Comparison of ENCODE assay signal across 7 cellular contexts in the genomic region with DNA sequence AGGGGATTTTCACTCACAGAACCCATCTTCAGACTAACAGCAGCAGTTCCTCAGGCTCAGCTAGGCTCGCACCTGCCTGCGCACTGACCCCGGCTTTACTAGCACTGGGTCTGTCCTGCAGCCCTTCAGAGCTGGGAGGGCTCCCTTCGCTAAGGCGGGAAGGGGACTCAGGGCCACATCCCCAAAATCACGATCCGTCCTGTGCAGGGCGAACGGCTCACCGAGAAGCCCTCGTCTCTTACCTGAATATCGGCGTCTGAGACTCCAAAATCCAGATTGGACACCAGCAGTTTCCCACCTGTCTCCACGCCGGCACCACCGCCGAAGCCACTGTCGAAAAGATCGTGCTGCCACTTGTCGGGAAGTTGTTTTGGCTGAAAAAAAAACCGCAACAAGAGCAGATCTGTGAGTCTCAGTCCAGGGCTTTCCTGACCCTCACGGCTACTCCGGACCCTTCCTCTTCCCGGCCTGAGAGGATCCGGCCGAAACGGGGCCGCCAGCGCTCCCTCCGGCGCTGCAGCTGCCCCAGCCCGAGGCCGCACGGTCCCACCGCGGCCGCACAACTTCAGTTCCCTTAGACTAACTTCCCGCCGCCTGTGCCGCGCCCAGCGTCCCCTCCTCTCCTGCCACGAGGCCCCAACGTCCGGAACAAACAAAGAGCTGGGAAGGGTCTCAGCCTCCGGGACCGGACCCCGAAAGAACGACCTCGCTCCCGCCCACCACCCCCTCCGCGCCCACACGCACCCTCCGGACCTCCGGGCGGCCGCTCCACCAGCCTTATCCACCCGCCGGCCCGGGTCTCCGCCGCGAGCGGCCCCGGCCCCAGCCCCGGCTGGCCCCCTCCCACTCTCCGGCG. TPM values are rescaled to one million over a fixed set of nuclear protein-coding genes. Genes with fewer than 3 reads are reported as not detected.
A peak's percentile ranks its signal among the peaks of the same experiment; 100 is the strongest.
DNase-seq lines count a peak whose midpoint lies in the region; ATAC-seq, FAIRE-seq and TF ChIP-seq lines count a peak whose summit lies in the region.

No MANE protein-coding gene starts in this region.

- H3K4me3 ChIP-seq in keratinocyte (ENCODE audit: control insufficient read depth in 2 of 3, extremely low read depth in 1 of 3, insufficient read depth in 2 of 3, low read depth in 1 of 3, low read length in 3 of 3) (peak overlapping the region; percentile 81 to 91 (median 88)), subcutaneous abdominal adipose tissue (ENCODE audit: low read depth in 1 of 5, low read length in 5 of 5) (peak overlapping the region; percentile 76 to 86 (median 79))

- dilution Hi-C loops in keratinocyte (cut with MboI; ENCODE audit: extremely low pct_ligation_motif_present, low sequenced_read_pairs), result no loop called here

- H3K36me3 ChIP-seq in keratinocyte (ENCODE audit: control insufficient read depth in 2 of 2, extremely low read depth in 1 of 2, insufficient read depth in 2 of 2, low read length in 2 of 2) (peaks cover 35 to 38% of the 10 kb centered on the region in 2 experiments), subcutaneous abdominal adipose tissue (ENCODE audit: control insufficient read depth in 5 of 5, insufficient read depth in 5 of 5, low read length in 5 of 5) (peaks cover 0 to 60% (median 51%) of the 10 kb centered on the region in 5 donors)

- peak overlapping the region; percentile 92 for H3K27ac Mint-ChIP-seq in activated T-helper 2 cell treated with anti-CD3 and anti-CD28 coated beads, Interferon-gamma antibody, Interleukin-2, Interleukin-4, amounts not matched to agents 10 μg/mL and 5 μg/mL and 100 μg/mL, durations not matched to agents 14 hours and 24 hours and 36 hours

- DNase-seq in activated T-helper 2 cell treated with anti-CD3 and anti-CD28 coated beads, Interferon-gamma antibody, Interleukin-2, Interleukin-4, amounts not matched to agents 10 μg/mL and 5 μg/mL and 100 μg/mL, durations not matched to agents 14 hours and 24 hours and 36 hours (ENCODE audit: low spot score), result no peak
- DNase-seq in keratinocyte (ENCODE audit: low read depth, low spot score) (no peak), NCI-H2029 (lab: John Stamatoyannopoulos, UW) (no peak), midbrain (lab: John Stamatoyannopoulos, UW) (no peak)

- H3K27ac ChIP-seq in keratinocyte (ENCODE audit: control insufficient read depth, insufficient read depth, low read length) (peak overlapping the region; percentile 82), subcutaneous abdominal adipose tissue (ENCODE audit: low read depth, low read length) (peak overlapping the region; percentile 54)

- peaks cover 13% of the 10 kb centered on the region for H3K4me1 ChIP-seq in keratinocyte (ENCODE audit: control insufficient read depth, extremely low read depth, insufficient read depth, low read length)
- H3K4me1 ChIP-seq in subcutaneous abdominal adipose tissue (ENCODE audit: control insufficient read depth in 5 of 5, insufficient read depth in 5 of 5, low read length in 5 of 5), result peaks cover 5 to 28% (median 25%) of the 10 kb centered on the region in 5 donors

- peak overlapping the region; percentile 92 for H3K9ac ChIP-seq in keratinocyte (ENCODE audit: control insufficient read depth, extremely low read depth, insufficient read depth, low read length)
- peak overlapping the region; percentile 81 to 93 (median 90) for H3K9ac ChIP-seq in subcutaneous abdominal adipose tissue (ENCODE audit: low read length in 5 of 5)

- H3K79me2 ChIP-seq in keratinocyte (ENCODE audit: control insufficient read depth, insufficient read depth, low read length), result peaks cover 60% of the 10 kb centered on the region

- H3K9me1 ChIP-seq in keratinocyte (ENCODE audit: control insufficient read depth, extremely low read depth, insufficient read depth, low read length), result no peaks in the 10 kb centered on the region

- intact Hi-C loops in activated T-helper 2 cell treated with anti-CD3 and anti-CD28 coated beads, Interferon-gamma antibody, Interleukin-2, Interleukin-4, amounts not matched to agents 10 μg/mL and 5 μg/mL and 100 μg/mL, durations not matched to agents 14 hours and 24 hours and 36 hours (cut with micrococcal nuclease), result loop anchor here (2.0 kb wide), 1 partner anchor 20 kb away; a partner anchor contains a TSS

- FAIRE-seq in keratinocyte (lab: Jason Lieb, UNC), result no peak

- H3K9me3 ChIP-seq in keratinocyte (ENCODE audit: control insufficient read depth, low read depth, low read length), result no peaks in the 10 kb centered on the region
- no peaks in the 10 kb centered on the region for H3K9me3 ChIP-seq in subcutaneous abdominal adipose tissue (ENCODE audit: control insufficient read depth in 5 of 5, low read length in 5 of 5)

- ATAC-seq in GM18907 (IDR thresholded peaks at IDR 0.05; ENCODE audit: unreplicated experiment) (peak; percentile 27), HG03342 (IDR thresholded peaks at IDR 0.05; ENCODE audit: unreplicated experiment) (peak; percentile 13)

- H3K4me3 Mint-ChIP-seq in activated T-helper 2 cell treated with anti-CD3 and anti-CD28 coated beads, Interferon-gamma antibody, Interleukin-2, Interleukin-4, amounts not matched to agents 10 μg/mL and 5 μg/mL and 100 μg/mL, durations not matched to agents 14 hours and 24 hours and 36 hours (ENCODE audit: low read depth), result peak overlapping the region; percentile 88

- no peak for TF ChIP-seq CTCF in keratinocyte (optimal IDR thresholded peaks at IDR 0.05 in 1 of 3, IDR thresholded peaks at IDR 0.05 in 1 of 3, conservative IDR thresholded peaks at IDR 0.05 in 1 of 3; ENCODE audit: extremely low read depth in 1 of 3, insufficient read depth in 2 of 3, low read length in 3 of 3)

- H3K27me3 ChIP-seq in keratinocyte (ENCODE audit: control insufficient read depth, extremely low read depth, insufficient read depth, low read length) (no peaks in the 10 kb centered on the region), subcutaneous abdominal adipose tissue (ENCODE audit: control insufficient read depth in 5 of 5, insufficient read depth in 4 of 5, low read length in 5 of 5) (no peaks in the 10 kb centered on the region)

- H3K27me3 Mint-ChIP-seq in activated T-helper 2 cell treated with anti-CD3 and anti-CD28 coated beads, Interferon-gamma antibody, Interleukin-2, Interleukin-4, amounts not matched to agents 10 μg/mL and 5 μg/mL and 100 μg/mL, durations not matched to agents 14 hours and 24 hours and 36 hours (ENCODE audit: low read depth), result no peaks in the 10 kb centered on the region

- no peaks in the 10 kb centered on the region for H4K20me1 ChIP-seq in keratinocyte (ENCODE audit: control insufficient read depth, extremely low read depth, insufficient read depth, low read length)

- H3K4me2 ChIP-seq in keratinocyte (ENCODE audit: control insufficient read depth, extremely low read depth, insufficient read depth, low read depth, low read length), result peak overlapping the region; percentile 97

- no peak overlapping the region for H2AFZ ChIP-seq in keratinocyte (ENCODE audit: control insufficient read depth, low read length)

- H3K4me1 Mint-ChIP-seq in activated T-helper 2 cell treated with anti-CD3 and anti-CD28 coated beads, Interferon-gamma antibody, Interleukin-2, Interleukin-4, amounts not matched to agents 10 μg/mL and 5 μg/mL and 100 μg/mL, durations not matched to agents 14 hours and 24 hours and 36 hours (ENCODE audit: low read depth), result peaks cover 18% of the 10 kb centered on the region

- H3K9me3 Mint-ChIP-seq in activated T-helper 2 cell treated with anti-CD3 and anti-CD28 coated beads, Interferon-gamma antibody, Interleukin-2, Interleukin-4, amounts not matched to agents 10 μg/mL and 5 μg/mL and 100 μg/mL, durations not matched to agents 14 hours and 24 hours and 36 hours, result no peaks in the 10 kb centered on the region

- peaks cover 59% of the 10 kb centered on the region for H3K36me3 Mint-ChIP-seq in activated T-helper 2 cell treated with anti-CD3 and anti-CD28 coated beads, Interferon-gamma antibody, Interleukin-2, Interleukin-4, amounts not matched to agents 10 μg/mL and 5 μg/mL and 100 μg/mL, durations not matched to agents 14 hours and 24 hours and 36 hours (ENCODE audit: low read depth)

RNA-seq across cellular contexts. Expression of a gene that starts 0.7 kb away (rescaled TPM):
- total RNA-seq in activated T-helper 2 cell treated with anti-CD3 and anti-CD28 coated beads, Interferon-gamma antibody, Interleukin-2, Interleukin-4, amounts not matched to agents 10 μg/mL and 5 μg/mL and 100 μg/mL, durations not matched to agents 14 hours and 24 hours and 36 hours, result 237 and 240 TPM in 2 replicates
- 49.6 to 84.5 TPM (median 68.3 TPM) in 3 replicates for polyA plus RNA-seq in keratinocyte
- 145 TPM for polyA plus RNA-seq in keratinocyte (2011; ENCODE audit: low read depth)
- polyA plus RNA-seq in keratinocyte (2011; cell fraction: cytosol; rRNA removed), result 34.4 and 52.0 TPM in 2 replicates
- 35.9 and 36.9 TPM in 2 replicates for polyA plus RNA-seq in keratinocyte (2011; cell fraction: nucleus; rRNA removed)
- polyA plus RNA-seq in keratinocyte (2012; ENCODE audit: low replicate concordance), result 42.7 and 84.5 TPM in 2 replicates
- polyA minus RNA-seq in keratinocyte, result 52.5 to 62.2 TPM (median 53.3 TPM) in 3 replicates
- 71.4 TPM for polyA minus RNA-seq in keratinocyte (2011; cell fraction: cytosol; rRNA and poly(A)+ RNA removed)
- 12.3 and 16.3 TPM in 2 replicates for polyA minus RNA-seq in keratinocyte (2011; cell fraction: nucleus; rRNA and poly(A)+ RNA removed)

RNA-seq across cellular contexts. Expression of a gene that starts 0.8 kb away (rescaled TPM):
- 108 and 119 TPM in 2 replicates for total RNA-seq in activated T-helper 2 cell treated with anti-CD3 and anti-CD28 coated beads, Interferon-gamma antibody, Interleukin-2, Interleukin-4, amounts not matched to agents 10 μg/mL and 5 μg/mL and 100 μg/mL, durations not matched to agents 14 hours and 24 hours and 36 hours
- 195 to 269 TPM (median 230 TPM) in 3 replicates for polyA plus RNA-seq in keratinocyte
- 222 TPM for polyA plus RNA-seq in keratinocyte (2011; ENCODE audit: low read depth)
- 116 and 309 TPM in 2 replicates for polyA plus RNA-seq in keratinocyte (2011; cell fraction: cytosol; rRNA removed)
- 82.3 and 85.9 TPM in 2 replicates for polyA plus RNA-seq in keratinocyte (2011; cell fraction: nucleus; rRNA removed)
- 183 and 209 TPM in 2 replicates for polyA plus RNA-seq in keratinocyte (2012; ENCODE audit: low replicate concordance)
- polyA minus RNA-seq in keratinocyte, result 42.9 to 62.8 TPM (median 44.0 TPM) in 3 replicates
- 130 TPM for polyA minus RNA-seq in keratinocyte (2011; cell fraction: cytosol; rRNA and poly(A)+ RNA removed)
- polyA minus RNA-seq in keratinocyte (2011; cell fraction: nucleus; rRNA and poly(A)+ RNA removed), result 15.6 and 17.4 TPM in 2 replicates

RNA-seq across cellular contexts. Expression of a gene that starts 11.4 kb away (rescaled TPM):
- total RNA-seq in activated T-helper 2 cell treated with anti-CD3 and anti-CD28 coated beads, Interferon-gamma antibody, Interleukin-2, Interleukin-4, amounts not matched to agents 10 μg/mL and 5 μg/mL and 100 μg/mL, durations not matched to agents 14 hours and 24 hours and 36 hours, result 0.28 and 0.39 TPM in 2 replicates
- polyA plus RNA-seq in keratinocyte, result 0.07 TPM in 1 of 3 replicates, not detected in the others
- polyA plus RNA-seq in keratinocyte (2011; ENCODE audit: low read depth), result not detected
- 0.06 TPM in 1 of 2 replicates, not detected in the other for polyA plus RNA-seq in keratinocyte (2011; cell fraction: cytosol; rRNA removed)
- polyA plus RNA-seq in keratinocyte (2011; cell fraction: nucleus; rRNA removed), result not detected in 2 replicates
- polyA plus RNA-seq in keratinocyte (2012; ENCODE audit: low replicate concordance), result not detected in 2 replicates
- not detected in 3 replicates for polyA minus RNA-seq in keratinocyte
- not detected for polyA minus RNA-seq in keratinocyte (2011; cell fraction: cytosol; rRNA and poly(A)+ RNA removed)
- polyA minus RNA-seq in keratinocyte (2011; cell fraction: nucleus; rRNA and poly(A)+ RNA removed), result not detected in 2 replicates

RNA-seq across cellular contexts. Expression of a gene that starts 19.5 kb away (rescaled TPM):
- 713 and 715 TPM in 2 replicates for total RNA-seq in activated T-helper 2 cell treated with anti-CD3 and anti-CD28 coated beads, Interferon-gamma antibody, Interleukin-2, Interleukin-4, amounts not matched to agents 10 μg/mL and 5 μg/mL and 100 μg/mL, durations not matched to agents 14 hours and 24 hours and 36 hours
- 51.7 to 280 TPM (median 65.7 TPM) in 3 replicates for polyA plus RNA-seq in keratinocyte
- polyA plus RNA-seq in keratinocyte (2011; ENCODE audit: low read depth), result 177 TPM
- 79.2 and 173 TPM in 2 replicates for polyA plus RNA-seq in keratinocyte (2011; cell fraction: cytosol; rRNA removed)
- polyA plus RNA-seq in keratinocyte (2011; cell fraction: nucleus; rRNA removed), result 192 and 235 TPM in 2 replicates
- 180 and 708 TPM in 2 replicates for polyA plus RNA-seq in keratinocyte (2012; ENCODE audit: low replicate concordance)
- 26.6 to 165 TPM (median 38.6 TPM) in 3 replicates for polyA minus RNA-seq in keratinocyte
- polyA minus RNA-seq in keratinocyte (2011; cell fraction: cytosol; rRNA and poly(A)+ RNA removed), result 263 TPM
- 52.4 and 54.8 TPM in 2 replicates for polyA minus RNA-seq in keratinocyte (2011; cell fraction: nucleus; rRNA and poly(A)+ RNA removed)

RNA-seq across cellular contexts. Expression of a gene that starts 20.5 kb away (rescaled TPM):
- 51.5 and 51.7 TPM in 2 replicates for total RNA-seq in activated T-helper 2 cell treated with anti-CD3 and anti-CD28 coated beads, Interferon-gamma antibody, Interleukin-2, Interleukin-4, amounts not matched to agents 10 μg/mL and 5 μg/mL and 100 μg/mL, durations not matched to agents 14 hours and 24 hours and 36 hours
- 38.1 to 47.6 TPM (median 45.8 TPM) in 3 replicates for polyA plus RNA-seq in keratinocyte
- polyA plus RNA-seq in keratinocyte (2011; ENCODE audit: low read depth), result 20.0 TPM
- 27.1 and 44.7 TPM in 2 replicates for polyA plus RNA-seq in keratinocyte (2011; cell fraction: cytosol; rRNA removed)
- 47.6 and 52.5 TPM in 2 replicates for polyA plus RNA-seq in keratinocyte (2011; cell fraction: nucleus; rRNA removed)
- polyA plus RNA-seq in keratinocyte (2012; ENCODE audit: low replicate concordance), result 19.5 and 47.4 TPM in 2 replicates
- 42.2 to 60.4 TPM (median 44.2 TPM) in 3 replicates for polyA minus RNA-seq in keratinocyte
- polyA minus RNA-seq in keratinocyte (2011; cell fraction: cytosol; rRNA and poly(A)+ RNA removed), result 34.7 TPM
- polyA minus RNA-seq in keratinocyte (2011; cell fraction: nucleus; rRNA and poly(A)+ RNA removed), result 29.9 and 33.6 TPM in 2 replicates
